Comparison of ENCODE assay signal across 30 cellular contexts in the genomic region with DNA sequence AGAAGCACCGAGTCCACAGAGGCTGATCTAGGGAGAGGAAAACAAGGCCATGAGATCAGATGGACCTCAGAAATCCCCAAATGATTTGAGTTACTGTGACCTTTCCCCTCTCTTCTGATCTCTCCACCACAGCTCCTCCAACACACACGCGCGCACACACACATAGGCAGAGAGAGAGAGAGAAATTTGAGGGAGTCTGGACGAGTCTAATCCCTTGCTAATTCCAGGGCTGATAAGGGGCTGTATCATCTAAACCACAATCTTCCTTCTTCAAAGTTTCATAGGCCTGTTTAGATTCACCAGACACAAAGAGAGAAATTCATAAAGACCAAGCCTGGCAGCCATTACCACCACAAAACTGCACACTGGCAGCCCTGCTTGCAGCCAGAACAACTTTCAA.
"Had no signal": no experiment of that assay in that cellular context is flagged by ENCODE, and none has a peak within 500 bp of the region (broad histone marks: within the 10 kb centered on the region; RNA-seq: fewer than 3 reads in every experiment).

No MANE protein-coding gene starts in this region.

- H3K27me3 ChIP-seq: heart right ventricle, neutrophil, suprapubic skin, tibial artery had no signal

- FAIRE-seq: islet of Langerhans had no signal

- H3K27ac ChIP-seq: heart right ventricle, neutrophil, prostate gland, suprapubic skin, tibial artery had no signal

- H3K9me3 ChIP-seq: prostate gland had no signal

- H3K4me3 Mint-ChIP-seq: activated CD4-positive, alpha-beta T cell treated with anti-CD3 and anti-CD28 coated beads, Interleukin-2, amount 10 ng/mL, durations not matched to agents 7 days and 5 days; activated CD8-positive, alpha-beta T cell treated with anti-CD3 and anti-CD28 coated beads for 36 hours; activated T-cell treated with anti-CD3 and anti-CD28 coated beads, Interleukin-2, amount 50 U/mL, for 4 hours; activated T-helper 17 cell treated with anti-CD3 and anti-CD28 coated beads, Interleukin-2, amount 50 U/mL, for 72 hours; brain; effector memory CD8-positive, alpha-beta T cell; nephron; T-helper 17 cell; WTC11 had no signal

- H3K36me3 ChIP-seq: neutrophil, prostate gland had no signal

- ATAC-seq: activated CD8-positive, alpha-beta T cell treated with anti-CD3 and anti-CD28 coated beads for 36 hours; activated T-cell treated with anti-CD3 and anti-CD28 coated beads, Interleukin-2, amount 50 U/mL, for 4 hours; activated T-helper 17 cell treated with anti-CD3 and anti-CD28 coated beads, Interleukin-2, amount 50 U/mL, for 72 hours; effector memory CD8-positive, alpha-beta T cell; esophagus mucosa; left ventricle myocardium superior; sciatic nerve; T-helper 17 cell; WTC11 had no signal

- DNase-seq: activated CD4-positive, alpha-beta T cell treated with anti-CD3 and anti-CD28 coated beads for 1 hour; activated CD4-positive, alpha-beta T cell treated with anti-CD3 and anti-CD28 coated beads, Interleukin-2, amount 10 ng/mL, durations not matched to agents 7 days and 5 days; activated CD8-positive, alpha-beta T cell treated with anti-CD3 and anti-CD28 coated beads for 36 hours; activated gamma-delta T cell treated with Interleukin-2 at 50 U/mL for 16 hours; activated naive CD4-positive, alpha-beta T cell treated with anti-CD3 and anti-CD28 coated beads, Interleukin-2, amount 50 U/mL, for 16 hours; activated T-cell treated with anti-CD3 and anti-CD28 coated beads, Interleukin-2, amount 50 U/mL, for 4 hours; anterior cingulate cortex; caudate nucleus; cortex of kidney; effector memory CD8-positive, alpha-beta T cell; foreskin melanocyte; heart right ventricle; left ventricle myocardium superior; retina; stimulated activated CD4-positive, alpha-beta T cell treated with anti-CD3 and anti-CD28 coated beads, Interleukin-15, amount 100 ng/mL, for 24 hours; stimulated activated CD4-positive, alpha-beta T cell treated with anti-CD3 and anti-CD28 coated beads, Interleukin-2, amount 100 ng/mL, for 24 hours; stimulated activated naive CD4-positive, alpha-beta T cell; T-helper 17 cell; T1000; tibial artery had no signal

- H3K27ac Mint-ChIP-seq: activated CD4-positive, alpha-beta T cell treated with anti-CD3 and anti-CD28 coated beads, Interleukin-2, amount 10 ng/mL, durations not matched to agents 7 days and 5 days; activated CD8-positive, alpha-beta T cell treated with anti-CD3 and anti-CD28 coated beads for 36 hours; activated T-helper 17 cell treated with anti-CD3 and anti-CD28 coated beads, Interleukin-2, amount 50 U/mL, for 72 hours; brain; effector memory CD8-positive, alpha-beta T cell; nephron; T-helper 17 cell; WTC11 had no signal

- H3K9me3 Mint-ChIP-seq: WTC11 had no signal

- H3K27me3 Mint-ChIP-seq: activated CD4-positive, alpha-beta T cell treated with anti-CD3 and anti-CD28 coated beads, Interleukin-2, amount 10 ng/mL, durations not matched to agents 7 days and 5 days; activated CD8-positive, alpha-beta T cell treated with anti-CD3 and anti-CD28 coated beads for 36 hours; activated T-helper 17 cell treated with anti-CD3 and anti-CD28 coated beads, Interleukin-2, amount 50 U/mL, for 72 hours; brain; effector memory CD8-positive, alpha-beta T cell; T-helper 17 cell had no signal

- H3K4me1 Mint-ChIP-seq: activated CD4-positive, alpha-beta T cell treated with anti-CD3 and anti-CD28 coated beads, Interleukin-2, amount 10 ng/mL, durations not matched to agents 7 days and 5 days; brain; nephron; T-helper 17 cell; WTC11 had no signal

- H3K4me3 ChIP-seq: heart right ventricle, prostate gland, suprapubic skin, tibial artery had no signal

- H3K4me1 ChIP-seq: prostate gland, suprapubic skin, tibial artery had no signal
